5 cellular contexts compared by ENCODE assay signal in the genomic region with DNA sequence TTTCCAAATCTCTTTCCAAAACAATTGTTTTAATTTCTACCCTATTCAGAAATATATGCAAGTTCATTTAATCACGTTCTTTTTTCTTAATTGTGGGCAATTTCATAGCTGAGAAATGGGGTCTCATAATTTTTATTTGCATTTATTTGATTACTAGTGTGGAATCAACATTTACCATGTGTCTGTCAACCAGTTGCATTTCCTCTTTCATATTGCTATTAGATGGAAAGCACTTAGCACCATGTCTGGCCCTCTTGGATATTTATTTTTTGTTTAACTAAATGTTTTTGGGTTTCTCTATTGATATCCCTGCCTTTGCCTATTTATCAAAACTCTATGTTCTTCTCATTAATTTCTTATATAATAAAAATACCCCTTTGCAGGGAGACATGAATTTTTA. TPM values are rescaled to one million over a fixed set of nuclear protein-coding genes. Genes with fewer than 3 reads are reported as not detected.
"Had no signal": no experiment of that assay in that cellular context is flagged by ENCODE, and none has a peak within 500 bp of the region (broad histone marks: within the 10 kb centered on the region; RNA-seq: fewer than 3 reads in every experiment).

No MANE protein-coding gene starts in this region.

RNA-seq across cellular contexts. Expression of a gene that starts 13.9 kb away (rescaled TPM):
- total RNA-seq: LHCN-M2, MCF 10A, PC-3, SJSA1 had no signal
- polyA plus RNA-seq: SK-N-SH had no signal

RNA-seq across cellular contexts. Expression of a gene that starts 58.3 kb away (rescaled TPM):
- total RNA-seq: LHCN-M2, MCF 10A had no signal
